ENCODE assay signal across 13 cellular contexts in the genomic region with DNA sequence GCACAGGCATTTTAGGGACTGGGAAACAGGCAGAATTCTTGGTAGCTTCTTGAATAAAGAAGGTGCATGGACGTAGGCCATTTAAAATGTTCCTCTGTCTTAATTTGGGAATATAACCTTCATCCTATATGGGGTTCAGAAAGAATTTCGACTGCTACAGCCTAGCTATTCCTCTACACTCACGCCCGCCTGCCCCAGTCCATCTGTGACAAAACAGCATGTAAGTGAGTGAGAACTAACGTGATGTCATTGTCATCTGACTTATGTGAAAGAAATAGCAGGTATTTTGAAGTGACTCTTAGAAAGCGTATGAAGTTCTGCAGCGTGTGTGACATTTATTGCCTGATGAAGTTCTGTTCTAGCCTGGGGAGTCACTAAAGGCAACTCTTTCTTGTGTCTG. TPM values are rescaled to one million over a fixed set of nuclear protein-coding genes. Genes with fewer than 3 reads are reported as not detected.
DNase-seq lines count a peak whose midpoint lies in the region; ATAC-seq and TF ChIP-seq lines count a peak whose summit lies in the region.
"Had no signal": no experiment of that assay in that cellular context is flagged by ENCODE, and none has a peak within 500 bp of the region (broad histone marks: within the 10 kb centered on the region; RNA-seq: fewer than 3 reads in every experiment).

No MANE protein-coding gene starts in this region.

- H3K4me1 ChIP-seq in upper lobe of left lung: no peaks in the 10 kb centered on the region

- H3K36me3 ChIP-seq in upper lobe of left lung: peaks cover 56 to 100% (median 88%) of the 10 kb centered on the region in 4 donors

- H3K27me3 Mint-ChIP-seq in activated CD8-positive, alpha-beta memory T cell treated with anti-CD3 and anti-CD28 coated beads, Interleukin-2, amount 10 ng/mL, durations not matched to agents 7 days and 5 days: no peaks in the 10 kb centered on the region
- no peaks in the 10 kb centered on the region for H3K27me3 Mint-ChIP-seq in memory B cell

- ATAC-seq in activated CD8-positive, alpha-beta memory T cell treated with anti-CD3 and anti-CD28 coated beads, Interleukin-2, amount 10 ng/mL, durations not matched to agents 7 days and 5 days: peak; percentile 13
- peak; percentile 15 for ATAC-seq in GM21526 (IDR thresholded peaks at IDR 0.05; ENCODE audit: low FRiP score, unreplicated experiment)
- peak; percentile 13 for ATAC-seq in HG03432 (IDR thresholded peaks at IDR 0.05; ENCODE audit: unreplicated experiment)
- ATAC-seq in memory B cell (ENCODE audit: low read depth): peak; percentile 31
- no peak for ATAC-seq in HG03439 (IDR thresholded peaks at IDR 0.05; ENCODE audit: unreplicated experiment)
- ATAC-seq in upper lobe of left lung (ENCODE audit: low FRiP score in 2 of 2): no peak
- ATAC-seq: K562 had no signal

- DNase-seq in activated CD8-positive, alpha-beta memory T cell treated with anti-CD3 and anti-CD28 coated beads, Interleukin-2, amount 10 ng/mL, durations not matched to agents 7 days and 5 days: no peak
- DNase-seq in activated CD8-positive, alpha-beta memory T cell treated with anti-CD3 and anti-CD28 coated beads, Interleukin-2, amount 50 U/mL, for 4 hours: no peak
- DNase-seq in memory B cell (ENCODE audit: low spot score in 2 of 2) (no peak), ACHN (no peak), upper lobe of left lung (no peak)
- DNase-seq: mesendoderm, NCI-H1930, OCI-M1, T1000 had no signal

- 94% methylated on average over 7 of the region's 7 CpGs for WGBS in upper lobe of left lung, 2 donors

- no peak for TF ChIP-seq EP300 in upper lobe of left lung (IDR thresholded peaks at IDR 0.05)

- peaks cover 73% of the 10 kb centered on the region for H3K36me3 Mint-ChIP-seq in activated CD8-positive, alpha-beta memory T cell treated with anti-CD3 and anti-CD28 coated beads, Interleukin-2, amount 10 ng/mL, durations not matched to agents 7 days and 5 days
- H3K36me3 Mint-ChIP-seq in memory B cell: peaks cover 50% of the 10 kb centered on the region

- peak overlapping the region; percentile 18 for H3K27ac Mint-ChIP-seq in activated CD8-positive, alpha-beta memory T cell treated with anti-CD3 and anti-CD28 coated beads, Interleukin-2, amount 10 ng/mL, durations not matched to agents 7 days and 5 days
- peak overlapping the region; percentile 46 for H3K27ac Mint-ChIP-seq in memory B cell

- no peaks in the 10 kb centered on the region for H3K27me3 ChIP-seq in upper lobe of left lung

- no peak overlapping the region for H3K4me3 Mint-ChIP-seq in activated CD8-positive, alpha-beta memory T cell treated with anti-CD3 and anti-CD28 coated beads, Interleukin-2, amount 10 ng/mL, durations not matched to agents 7 days and 5 days
- H3K4me3 Mint-ChIP-seq in memory B cell: peak overlapping the region; percentile 67

- no peak for TF ChIP-seq POLR2A in upper lobe of left lung (IDR thresholded peaks at IDR 0.05)

- no peak overlapping the region for H3K4me3 ChIP-seq in upper lobe of left lung
- H3K4me3 ChIP-seq: K562 had no signal

- H3K27ac ChIP-seq in upper lobe of left lung: no peak overlapping the region

- in situ Hi-C loops in ACHN (cut with HindIII; ENCODE audit: low pct_ligation_motif_present, low pct_unique_long_range_greater_than_20kb, low sequenced_read_pairs): no loop called here

- H3K4me1 Mint-ChIP-seq in activated CD8-positive, alpha-beta memory T cell treated with anti-CD3 and anti-CD28 coated beads, Interleukin-2, amount 10 ng/mL, durations not matched to agents 7 days and 5 days: peaks cover 35% of the 10 kb centered on the region
- peaks cover 46% of the 10 kb centered on the region for H3K4me1 Mint-ChIP-seq in memory B cell

- CTCF ChIA-PET in activated CD8-positive, alpha-beta memory T cell treated with anti-CD3 and anti-CD28 coated beads, Interleukin-2, amount 10 ng/mL, durations not matched to agents 7 days and 5 days (lab: Charles Lee): interaction anchor here (0.6 to 1.1 kb wide), 2 partner anchors 8 to 380 kb away, joined by 3 read pairs; no protein-coding TSS in a partner anchor

- TF ChIP-seq CTCF in upper lobe of left lung (IDR thresholded peaks at IDR 0.05): no peak

- H3K9me3 ChIP-seq in upper lobe of left lung: no peaks in the 10 kb centered on the region

- no peaks in the 10 kb centered on the region for H3K9me3 Mint-ChIP-seq in activated CD8-positive, alpha-beta memory T cell treated with anti-CD3 and anti-CD28 coated beads, Interleukin-2, amount 10 ng/mL, durations not matched to agents 7 days and 5 days (ENCODE audit: low read depth)
- H3K9me3 Mint-ChIP-seq in memory B cell: no peaks in the 10 kb centered on the region

RNA-seq across cellular contexts. Expression of a gene that starts 52.2 kb away (rescaled TPM):
- total RNA-seq in activated CD8-positive, alpha-beta memory T cell treated with anti-CD3 and anti-CD28 coated beads, Interleukin-2, amount 10 ng/mL, durations not matched to agents 7 days and 5 days: 1 to 10 TPM in 1 of 2 experiments, under 1 TPM in 1; 0.82 to 1.6 TPM
- total RNA-seq in upper lobe of left lung: 1 to 10 TPM in 5 of 6 donors, under 1 TPM in 1; 0.67 to 4.2 (median 2.0) TPM

Comparison
In these comparisons a context has a peak if more than half of its experiments do, and no peak if none do; other contexts are left out.
1. ATAC-seq: peak in activated CD8-positive, alpha-beta memory T cell treated with anti-CD3 and anti-CD28 coated beads, Interleukin-2, amount 10 ng/mL, durations not matched to agents 7 days and 5 days (single experiment), GM21526 (single experiment), HG03432 (single experiment) and memory B cell (single experiment); none in HG03439 (single experiment) and upper lobe of left lung (0 of 2).